Comparison of ENCODE assay signal across 26 cellular contexts in genomic region chr13:74174810-74175209, GRCh38.
"Had no signal": no experiment of that assay in that cellular context is flagged by ENCODE, and none has a peak within 500 bp of the region (broad histone marks: within the 10 kb centered on the region; RNA-seq: fewer than 3 reads in every experiment).

No MANE protein-coding gene starts in this region.

- H3K4me1 Mint-ChIP-seq: endodermal cell; stimulated activated naive B cell treated with anti-CD40 and anti-IgM and Interleukin-4, amounts not matched to agents 10 μg/mL and 1 μg/mL and 100 μg/mL, for 72 hours had no signal

- H3K36me3 ChIP-seq: esophagus muscularis mucosa, gastroesophageal sphincter, heart left ventricle, left lung, neutrophil, sigmoid colon, stomach, thyroid gland, vagina had no signal

- H3K4me3 ChIP-seq: dorsolateral prefrontal cortex, esophagus muscularis mucosa, gastroesophageal sphincter, heart left ventricle, hepatocyte, left lung, psoas muscle, sigmoid colon, stomach, thyroid gland, vagina had no signal

- H3K9ac ChIP-seq: parathyroid adenoma had no signal

- ATAC-seq: foreskin keratinocyte; gastroesophageal sphincter; heart left ventricle; left cardiac atrium; left lung; naive thymus-derived CD8-positive, alpha-beta T cell; right cardiac atrium; stimulated activated naive B cell treated with anti-CD40 and anti-IgM and Interleukin-4, amounts not matched to agents 10 μg/mL and 1 μg/mL and 100 μg/mL, for 72 hours had no signal

- H3K4me3 Mint-ChIP-seq: endodermal cell; naive thymus-derived CD8-positive, alpha-beta T cell; neural crest cell; stimulated activated naive B cell treated with anti-CD40 and anti-IgM and Interleukin-4, amounts not matched to agents 10 μg/mL and 1 μg/mL and 100 μg/mL, for 72 hours had no signal

- H3K27ac Mint-ChIP-seq: endodermal cell; naive thymus-derived CD8-positive, alpha-beta T cell; stimulated activated naive B cell treated with anti-CD40 and anti-IgM and Interleukin-4, amounts not matched to agents 10 μg/mL and 1 μg/mL and 100 μg/mL, for 72 hours had no signal

- H3K9me3 ChIP-seq: esophagus muscularis mucosa, gastroesophageal sphincter, heart left ventricle, left lung, neutrophil, psoas muscle, sigmoid colon, stomach, thyroid gland, vagina had no signal

- H3K27me3 ChIP-seq: dorsolateral prefrontal cortex, esophagus muscularis mucosa, foreskin keratinocyte, gastroesophageal sphincter, heart left ventricle, hepatocyte, left lung, neutrophil, sigmoid colon, stomach, thyroid gland, vagina had no signal

- DNase-seq: dorsolateral prefrontal cortex; effector CD4-positive, alpha-beta T cell; endodermal cell; foreskin keratinocyte; heart left ventricle; left cardiac atrium; left lung; mesendoderm; midbrain; naive thymus-derived CD8-positive, alpha-beta T cell; psoas muscle; right cardiac atrium; sigmoid colon; stimulated activated CD4-positive, alpha-beta T cell treated with anti-CD3 and anti-CD28 coated beads, Interleukin-2, amount 100 ng/mL, for 24 hours; stimulated activated CD4-positive, alpha-beta T cell treated with anti-CD3 and anti-CD28 coated beads, Interleukin-4, amount 100 ng/mL, for 24 hours; stimulated activated naive B cell treated with anti-CD40 and anti-IgM and Interleukin-4, amounts not matched to agents 10 μg/mL and 1 μg/mL and 100 μg/mL, for 72 hours; stomach; thyroid gland; trophoblast cell had no signal

- H3K79me2 ChIP-seq: hepatocyte, parathyroid adenoma had no signal

- H3K9me3 Mint-ChIP-seq: endodermal cell; naive thymus-derived CD8-positive, alpha-beta T cell; neural crest cell; stimulated activated naive B cell treated with anti-CD40 and anti-IgM and Interleukin-4, amounts not matched to agents 10 μg/mL and 1 μg/mL and 100 μg/mL, for 72 hours had no signal

- H3K4me1 ChIP-seq: esophagus muscularis mucosa, foreskin keratinocyte, gastroesophageal sphincter, heart left ventricle, left lung, parathyroid adenoma, sigmoid colon, stomach, thyroid gland, vagina had no signal

- H3K4me2 ChIP-seq: hepatocyte had no signal

- H2AFZ ChIP-seq: hepatocyte, parathyroid adenoma had no signal

- H3K27ac ChIP-seq: dorsolateral prefrontal cortex, esophagus muscularis mucosa, foreskin keratinocyte, gastroesophageal sphincter, heart left ventricle, hepatocyte, left lung, neutrophil, parathyroid adenoma, sigmoid colon, stomach, thyroid gland, vagina had no signal

- H3K36me3 Mint-ChIP-seq: naive thymus-derived CD8-positive, alpha-beta T cell; stimulated activated naive B cell treated with anti-CD40 and anti-IgM and Interleukin-4, amounts not matched to agents 10 μg/mL and 1 μg/mL and 100 μg/mL, for 72 hours had no signal
